In the genomic region with DNA sequence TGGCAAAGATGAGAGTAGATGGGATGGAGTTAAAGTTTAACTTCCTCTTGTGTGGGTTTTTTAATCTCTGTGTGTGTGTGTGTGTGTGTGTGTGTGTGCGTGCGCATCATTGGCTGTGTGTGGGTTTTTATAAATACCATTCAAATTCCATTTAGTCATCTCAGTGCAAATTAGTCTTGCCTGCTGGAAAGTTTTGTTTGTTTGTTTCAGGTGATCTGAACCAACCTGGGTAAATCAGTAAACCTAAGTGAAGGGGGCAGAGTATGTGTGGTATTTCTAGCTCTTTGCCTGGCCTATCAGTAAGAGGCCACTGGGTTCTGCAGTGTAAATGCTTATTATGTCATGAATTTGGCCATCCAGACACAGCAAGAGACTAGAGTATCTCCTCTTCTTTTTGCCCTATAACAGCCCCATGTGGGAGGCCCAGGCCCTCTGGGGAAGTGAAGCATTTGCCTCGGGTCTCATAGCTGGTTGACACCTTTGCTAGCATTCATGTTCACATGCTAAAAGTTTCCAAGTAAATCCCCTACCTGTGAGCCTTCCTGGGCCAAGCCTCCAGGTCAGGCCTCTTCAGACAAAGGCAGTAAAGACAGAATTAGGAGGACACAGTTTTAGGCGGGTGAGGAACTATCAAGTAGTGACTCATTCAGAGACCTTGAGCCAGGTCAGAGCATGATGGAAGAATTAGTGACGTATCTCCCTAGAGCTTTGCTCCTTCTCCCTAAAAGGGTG, we compare ENCODE assay signal across 9 cellular contexts. TPM values are rescaled to one million over a fixed set of nuclear protein-coding genes. Genes with fewer than 3 reads are reported as not detected.
DNase-seq lines count a peak whose midpoint lies in the region; ATAC-seq and TF ChIP-seq lines count a peak whose summit lies in the region.
"Had no signal": no experiment of that assay in that cellular context is flagged by ENCODE, and none has a peak within 500 bp of the region (broad histone marks: within the 10 kb centered on the region; RNA-seq: fewer than 3 reads in every experiment).

No MANE protein-coding gene starts in this region.

- no peak overlapping the region for H3K18ac ChIP-seq in trophoblast cell (ENCODE audit: low read length)

- TF ChIP-seq CTCF in fibroblast of lung (conservative IDR thresholded peaks at IDR 0.05 in 1 of 2, IDR thresholded peaks at IDR 0.05 in 1 of 2; ENCODE audit: low read depth in 1 of 2, low read length in 2 of 2) (no peak), A673 (conservative IDR thresholded peaks at IDR 0.05; ENCODE audit: low read depth, low read length) (no peak)

- H2BK120ac ChIP-seq in trophoblast cell (ENCODE audit: insufficient read depth, low read length, poor library complexity): no peak overlapping the region

- no TSS peak for BruUV-seq in A673 (replicated peaks; lab: Mats Ljungman, UMichigan)

- H4K20me1 ChIP-seq in fibroblast of lung (ENCODE audit: control insufficient read depth, extremely low read depth, insufficient read depth, low read length): no peaks in the 10 kb centered on the region

- H3K9ac ChIP-seq in fibroblast of lung (ENCODE audit: insufficient read depth, low read length): no peak overlapping the region
- H3K9ac ChIP-seq in trophoblast cell (ENCODE audit: low read length): no peak overlapping the region

- no peak overlapping the region for H4K91ac ChIP-seq in trophoblast cell (ENCODE audit: low read depth, low read length)

- POLR2A ChIA-PET in A673 (lab: Charles Lee; ENCODE audit: low non-redundant PET): no interaction called here

- H3K27me3 ChIP-seq in fibroblast of lung (ENCODE audit: control insufficient read depth, insufficient read depth, low read length) (no peaks in the 10 kb centered on the region), trophoblast cell (ENCODE audit: insufficient read depth, low read length) (no peaks in the 10 kb centered on the region), A673 (replicated peaks; ENCODE audit: insufficient read depth, low read depth, low read length, poor library complexity) (no peaks in the 10 kb centered on the region)

- peak; percentile 96 for DNase-seq in ACHN
- peak; percentile 73 for DNase-seq in KBM-7
- peak; percentile 8 to 90 for DNase-seq in fibroblast of lung (ENCODE audit: low read depth in 2 of 2)
- no peak for DNase-seq in trophoblast cell
- DNase-seq in NCI-H187 treated with DMSO at 0.1 percent for 48 hours (lab: John Stamatoyannopoulos, UW): no peak
- DNase-seq in A673 (ENCODE audit: low spot score): no peak
- DNase-seq in amniotic stem cell (lab: John Stamatoyannopoulos, UW): no peak

- ATAC-seq in GM19324 (IDR thresholded peaks at IDR 0.05; ENCODE audit: low FRiP score, unreplicated experiment): peak; percentile 51

- H3K4me3 ChIP-seq in fibroblast of lung (replicated peaks in 1 of 4; ENCODE audit: control extremely low read depth in 1 of 4, insufficient read depth in 1 of 4, low read depth in 3 of 4, low read length in 4 of 4) (no peak overlapping the region), trophoblast cell (ENCODE audit: low read depth, low read length) (no peak overlapping the region), A673 (ENCODE audit: low read depth, low read length, poor library complexity, severe bottlenecking) (no peak overlapping the region)
- H3K4me3 ChIP-seq: skin epidermis had no signal

- H3K36me3 ChIP-seq in fibroblast of lung (ENCODE audit: control insufficient read depth, insufficient read depth, low read length): peaks cover 5% of the 10 kb centered on the region
- peaks cover 11 to 39% of the 10 kb centered on the region in 2 experiments for H3K36me3 ChIP-seq in trophoblast cell (ENCODE audit: control insufficient read depth in 1 of 2, insufficient read depth in 2 of 2, low read length in 2 of 2)
- H3K36me3 ChIP-seq in A673 (ENCODE audit: insufficient read depth, low read length, poor library complexity, severe bottlenecking): peaks cover 65% of the 10 kb centered on the region

- in situ Hi-C loops in ACHN (cut with HindIII; ENCODE audit: low pct_ligation_motif_present, low pct_unique_long_range_greater_than_20kb, low sequenced_read_pairs): no loop called here
- in situ Hi-C loops in KBM-7 (cut with MboI; ENCODE audit: low pct_unique_long_range_greater_than_20kb, low sequenced_read_pairs): no loop called here

- H3K4me2 ChIP-seq in fibroblast of lung (ENCODE audit: extremely low read depth, insufficient read depth, low read length) (no peak overlapping the region), trophoblast cell (ENCODE audit: low read length) (no peak overlapping the region)

- H4K8ac ChIP-seq in trophoblast cell (ENCODE audit: low read depth, low read length): no peak overlapping the region

- WGBS in trophoblast cell (ENCODE audit: extremely low coverage, insufficient coverage, insufficient read length): no CpG with 5 or more reads among the region's 5 CpGs

- CTCF ChIA-PET in A673 (lab: Charles Lee): no interaction called here

- no peak overlapping the region for H2AK5ac ChIP-seq in trophoblast cell (ENCODE audit: low read length)

- H3K4me1 ChIP-seq in fibroblast of lung (ENCODE audit: control insufficient read depth, extremely low read depth, insufficient read depth, low read length) (no peaks in the 10 kb centered on the region), trophoblast cell (ENCODE audit: control insufficient read depth in 1 of 2, insufficient read depth in 2 of 2, low read length in 2 of 2) (peaks cover 0 to 3% of the 10 kb centered on the region in 2 experiments), A673 (ENCODE audit: insufficient read depth, low read length, poor library complexity, severe bottlenecking) (no peaks in the 10 kb centered on the region)

- no peak overlapping the region for H2BK5ac ChIP-seq in trophoblast cell (ENCODE audit: low read depth, low read length, poor library complexity)

- H3K14ac ChIP-seq in trophoblast cell (ENCODE audit: low read length): no peak overlapping the region

- no peaks in the 10 kb centered on the region for H3K79me2 ChIP-seq in fibroblast of lung (ENCODE audit: control insufficient read depth, insufficient read depth, low read length)
- no peaks in the 10 kb centered on the region for H3K79me2 ChIP-seq in trophoblast cell (ENCODE audit: control insufficient read depth, insufficient read depth, low read length, poor library complexity)

- intact Hi-C loops in A673 (cut with micrococcal nuclease; ENCODE audit: unreplicated experiment): no loop called here

- no peak overlapping the region for H2BK12ac ChIP-seq in trophoblast cell (ENCODE audit: low read length)

- H3K79me1 ChIP-seq in trophoblast cell (ENCODE audit: low read length): no peaks in the 10 kb centered on the region

- H3K23ac ChIP-seq in trophoblast cell (ENCODE audit: low read length): no peak overlapping the region

- no peak overlapping the region for H4K12ac ChIP-seq in trophoblast cell (ENCODE audit: low read depth, low read length)

- H3K4ac ChIP-seq in trophoblast cell (ENCODE audit: low read depth, low read length): no peak overlapping the region

- H3K27ac ChIP-seq in fibroblast of lung (ENCODE audit: insufficient read depth, low read length) (no peak overlapping the region), trophoblast cell (ENCODE audit: low read depth, low read length) (no peak overlapping the region), A673 (ENCODE audit: low read depth, low read length, poor library complexity, severe bottlenecking) (no peak overlapping the region)

- H3K9me3 ChIP-seq in fibroblast of lung (ENCODE audit: control insufficient read depth, insufficient read depth, low read depth, low read length) (no peaks in the 10 kb centered on the region), trophoblast cell (ENCODE audit: insufficient read depth, low read depth, low read length) (no peaks in the 10 kb centered on the region), A673 (ENCODE audit: low read depth, low read length, poor library complexity, severe bottlenecking) (no peaks in the 10 kb centered on the region)

- H2AFZ ChIP-seq in fibroblast of lung (ENCODE audit: low read length) (no peak overlapping the region), trophoblast cell (ENCODE audit: insufficient read depth, low read length, poor library complexity) (no peak overlapping the region)

RNA-seq across cellular contexts. Expression of a gene that starts 14.7 kb away (rescaled TPM):
- total RNA-seq in fibroblast of lung: 30.0 and 37.3 TPM in 2 replicates
- polyA plus RNA-seq in fibroblast of lung: 31.4 and 42.2 TPM in 2 replicates
- polyA plus RNA-seq in fibroblast of lung (2012): 21.9 and 31.0 TPM in 2 replicates
- 62.4 and 69.9 TPM in 2 replicates for polyA minus RNA-seq in fibroblast of lung (ENCODE audit: low replicate concordance)
- polyA plus RNA-seq in trophoblast cell (2013): 24.2 and 25.1 TPM in 2 replicates
- total RNA-seq in A673 (2021): 56.7 and 58.0 TPM in 2 replicates

RNA-seq across cellular contexts. Expression of a gene that starts 32.6 kb away (rescaled TPM):
- total RNA-seq in fibroblast of lung (30.6 and 34.4 TPM in 2 replicates), A673 (2021) (5.0 and 5.7 TPM in 2 replicates)
- 9.3 and 9.7 TPM in 2 replicates for polyA plus RNA-seq in fibroblast of lung
- polyA plus RNA-seq in fibroblast of lung (2012): 12.7 and 14.3 TPM in 2 replicates
- 30.8 and 77.7 TPM in 2 replicates for polyA minus RNA-seq in fibroblast of lung (ENCODE audit: low replicate concordance)
- 16.4 and 16.5 TPM in 2 replicates for polyA plus RNA-seq in trophoblast cell (2013)

Comparison
In these comparisons a context has a peak if more than half of its experiments do, and no peak if none do; other contexts are left out.
1. DNase-seq: peak in ACHN (single experiment), KBM-7 (single experiment) and fibroblast of lung (2 of 2); none in trophoblast cell (0 of 2), NCI-H187 treated with DMSO at 0.1 percent for 48 hours (single experiment), A673 (single experiment) and amniotic stem cell (single experiment).